ENCODE assay signal across 15 cellular contexts in genomic region chr1:2273401-2274090, GRCh38. TPM values are rescaled to one million over a fixed set of nuclear protein-coding genes. Genes with fewer than 3 reads are reported as not detected.
DNase-seq lines count a peak whose midpoint lies in the region; TF ChIP-seq lines count a peak whose summit lies in the region.
"Had no signal": no experiment of that assay in that cellular context is flagged by ENCODE, and none has a peak within 500 bp of the region (broad histone marks: within the 10 kb centered on the region; RNA-seq: fewer than 3 reads in every experiment).

No MANE protein-coding gene starts in this region.

- H3K27ac ChIP-seq in RWPE1 (peak overlapping the region; percentile 82), endodermal cell (ENCODE audit: low read depth, low read length) (no peak overlapping the region), suprapubic skin (peak overlapping the region; percentile 41), dorsolateral prefrontal cortex (peak overlapping the region in 8 of 59 donors; percentile 6 to 85 (median 20))
- H3K27ac ChIP-seq: ovary had no signal

- POLR2A ChIA-PET in RWPE1 (lab: Yijun Ruan, JAX; ENCODE audit: low non-redundant PET) = no interaction called here

- TF ChIP-seq EP300 in suprapubic skin (IDR thresholded peaks at IDR 0.05) = no peak

- no peaks in the 10 kb centered on the region for H3K9me3 Mint-ChIP-seq in endodermal cell
- H3K9me3 Mint-ChIP-seq in mesothelial cell of epicardium = no peaks in the 10 kb centered on the region

- no peaks in the 10 kb centered on the region for H3K9me3 ChIP-seq in endodermal cell (ENCODE audit: control insufficient read depth, low read length)
- H3K9me3 ChIP-seq in suprapubic skin = no peaks in the 10 kb centered on the region
- H3K9me3 ChIP-seq: ovary had no signal

- H3K27me3 ChIP-seq in endodermal cell (ENCODE audit: control insufficient read depth, insufficient read depth, low read length, poor library complexity, severe bottlenecking) (no peaks in the 10 kb centered on the region), suprapubic skin (no peaks in the 10 kb centered on the region), dorsolateral prefrontal cortex (no peaks in the 10 kb centered on the region)
- H3K27me3 ChIP-seq: ovary had no signal

- no peak overlapping the region for H3K9ac ChIP-seq in endodermal cell (ENCODE audit: extremely low read depth, low read length, poor library complexity, severe bottlenecking)

- H3K27me3 Mint-ChIP-seq in endodermal cell (ENCODE audit: insufficient read depth) = no peaks in the 10 kb centered on the region
- H3K27me3 Mint-ChIP-seq in mesothelial cell of epicardium (ENCODE audit: low read depth) = no peaks in the 10 kb centered on the region

- H3K36me3 ChIP-seq in endodermal cell (ENCODE audit: control insufficient read depth, insufficient read depth, low read length) (no peaks in the 10 kb centered on the region), suprapubic skin (no peaks in the 10 kb centered on the region)
- H3K36me3 ChIP-seq: ovary had no signal

- H3K4me1 Mint-ChIP-seq in endodermal cell = peaks cover 11% of the 10 kb centered on the region
- H3K4me1 Mint-ChIP-seq in mesothelial cell of epicardium = peaks cover 70% of the 10 kb centered on the region

- H3K4me1 ChIP-seq in endodermal cell (ENCODE audit: control insufficient read depth, insufficient read depth, low read length) (peaks cover 15% of the 10 kb centered on the region), suprapubic skin (peaks cover 98% of the 10 kb centered on the region)

- H3K4me3 Mint-ChIP-seq in endodermal cell (no peak overlapping the region), mesothelial cell of epicardium (no peak overlapping the region)

- TF ChIP-seq CTCF in RWPE1 (conservative IDR thresholded peaks at IDR 0.05; ENCODE audit: low read depth) (no peak), endodermal cell (conservative IDR thresholded peaks at IDR 0.05) (no peak), mesothelial cell of epicardium (IDR thresholded peaks at IDR 0.05; ENCODE audit: unreplicated experiment) (no peak), suprapubic skin (IDR thresholded peaks at IDR 0.05) (no peak), GM13976 (IDR thresholded peaks at IDR 0.05; ENCODE audit: borderline replicate concordance, control extremely low read depth, extremely low read depth, insufficient read depth, missing control alignments) (no peak), dorsolateral prefrontal cortex (IDR thresholded peaks at IDR 0.05 in 54 of 56, conservative IDR thresholded peaks at IDR 0.05 in 2 of 56; ENCODE audit: low read depth in 1 of 56, partially characterized antibody in 56 of 56) (no peak)

- intact Hi-C loops in dorsolateral prefrontal cortex (cut with DNase I) = no loop called here

- CTCF ChIA-PET in RWPE1 (lab: Yijun Ruan, JAX) = no interaction called here

- H3K36me3 Mint-ChIP-seq in endodermal cell (ENCODE audit: low read depth) = peaks cover 18% of the 10 kb centered on the region
- H3K36me3 Mint-ChIP-seq in mesothelial cell of epicardium = peaks cover 2% of the 10 kb centered on the region

- 94 to 96% methylated on average over 16 to 29 of the region's 29 CpGs for WGBS in endodermal cell (ENCODE audit: insufficient coverage in 1 of 2, insufficient read length in 1 of 2), 2 experiments
- 57% methylated on average over 6 of the region's 29 CpGs for WGBS in suprapubic skin

- no peak for DNase-seq in RWPE1 (ENCODE audit: low spot score)
- DNase-seq in endodermal cell = no peak
- no peak for DNase-seq in mesothelial cell of epicardium (ENCODE audit: low spot score in 2 of 2, unreplicated experiment in 2 of 2)
- DNase-seq in suprapubic skin (ENCODE audit: low spot score in 2 of 2) = no peak
- DNase-seq in activated CD4-positive, CD25-positive, alpha-beta regulatory T cell treated with anti-CD3 and anti-CD28 coated beads, Interleukin-2, amount 50 U/mL, for 72 hours = no peak
- DNase-seq in GM13976 (ENCODE audit: low spot score) = no peak
- DNase-seq in dorsolateral prefrontal cortex = no peak
- DNase-seq: activated CD8-positive, alpha-beta memory T cell treated with anti-CD3 and anti-CD28 coated beads for 24 hours; activated naive CD4-positive, alpha-beta T cell treated with Interleukin-2 at 50 U/mL for 16 hours; central memory CD4-positive, alpha-beta T cell; GOT3; Karpas-422; NCI-H1436; NCI-H510A; ovary had no signal

- H3K27ac Mint-ChIP-seq in endodermal cell (peak overlapping the region; percentile 58), mesothelial cell of epicardium (peak overlapping the region; percentile 93)

- in situ Hi-C loops in GM13976 (cut with MboI; ENCODE audit: low sequenced_read_pairs, unreplicated experiment) = no loop called here

- H3K4me3 ChIP-seq in endodermal cell (ENCODE audit: low read length) (no peak overlapping the region), suprapubic skin (no peak overlapping the region), dorsolateral prefrontal cortex (no peak overlapping the region)
- H3K4me3 ChIP-seq: ovary had no signal

- no peak for TF ChIP-seq POLR2A in suprapubic skin (IDR thresholded peaks at IDR 0.05)

RNA-seq across cellular contexts. Expression of gene SKI, which starts 45.4 kb away (rescaled TPM):
- total RNA-seq in endodermal cell = 10 to 100 TPM; 65.4 to 79.2 TPM
- 39.9 TPM for polyA plus RNA-seq in endodermal cell (2013, experiment 1 of 2)
- polyA plus RNA-seq in endodermal cell (2013, experiment 2 of 2) = 37.7 TPM
- 105 to 110 TPM (median 105 TPM) in 3 replicates for total RNA-seq in mesothelial cell of epicardium
- total RNA-seq in suprapubic skin = 10 to 100 TPM; 51.8 to 91.2 (median 68.1) TPM
- total RNA-seq in dorsolateral prefrontal cortex = 100 to 1,000 TPM in 27 of 120 experiments, 10 to 100 TPM in 93; 65.3 to 147 (median 87.5) TPM
